12 cellular contexts compared by ENCODE assay signal in genomic region chr20:60467771-60468170, GRCh38.
DNase-seq lines count a peak whose midpoint lies in the region; TF ChIP-seq lines count a peak whose summit lies in the region.
"Had no signal": no experiment of that assay in that cellular context is flagged by ENCODE, and none has a peak within 500 bp of the region (broad histone marks: within the 10 kb centered on the region; RNA-seq: fewer than 3 reads in every experiment).

No MANE protein-coding gene starts in this region.

- no peak overlapping the region for H2AFZ ChIP-seq in H9 (ENCODE audit: low read length)
- H2AFZ ChIP-seq: GM23248 had no signal

- H3K4me1 Mint-ChIP-seq in H9: no peaks in the 10 kb centered on the region; a peak in 1 of 4 replicates
- H3K4me1 Mint-ChIP-seq in endodermal cell: peaks cover 9% of the 10 kb centered on the region
- H3K4me1 Mint-ChIP-seq: CD4-positive, alpha-beta memory T cell had no signal

- no peak overlapping the region for H3K18ac ChIP-seq in H9 (ENCODE audit: insufficient read length, low read depth, low read length)

- H4K91ac ChIP-seq in H9 (ENCODE audit: insufficient read length, low read depth, low read length): no peak overlapping the region

- H4K8ac ChIP-seq in H9 (replicated peaks; ENCODE audit: insufficient read length, low read depth, low read length): no peak overlapping the region

- peak; percentile 0 for DNase-seq in H9
- peak; percentile 29 for DNase-seq in endodermal cell
- DNase-seq in vagina (ENCODE audit: extremely low spot score in 2 of 2): peak; percentile 12 to 64
- DNase-seq in esophagus squamous epithelium (lab: John Stamatoyannopoulos, UW): no peak
- no peak for DNase-seq in stimulated activated CD4-positive, alpha-beta T cell treated with anti-CD3 and anti-CD28 coated beads, Interleukin-4, amount 100 ng/mL, for 1 hour
- DNase-seq: Calu3; CD4-positive, alpha-beta memory T cell; COR-L47; DND-41; GM23248; H7 had no signal

- H3K27me3 ChIP-seq in H9 (ENCODE audit: insufficient read depth, low read length): no peaks in the 10 kb centered on the region
- no peaks in the 10 kb centered on the region for H3K27me3 ChIP-seq in endodermal cell (ENCODE audit: control insufficient read depth, insufficient read depth, low read length, poor library complexity, severe bottlenecking)
- no peaks in the 10 kb centered on the region for H3K27me3 ChIP-seq in vagina
- H3K27me3 ChIP-seq in esophagus squamous epithelium: no peaks in the 10 kb centered on the region

- no peak overlapping the region for H2AK5ac ChIP-seq in H9 (ENCODE audit: insufficient read length, low read length)

- no peak overlapping the region for H2BK5ac ChIP-seq in H9 (ENCODE audit: insufficient read length, low read length)

- no peak overlapping the region for H3K4ac ChIP-seq in H9 (ENCODE audit: low read depth, low read length)

- H3K9ac ChIP-seq in H9 (ENCODE audit: extremely low read depth, insufficient read length, low read length) (no peak overlapping the region), endodermal cell (ENCODE audit: extremely low read depth, low read length, poor library complexity, severe bottlenecking) (no peak overlapping the region)
- H3K9ac ChIP-seq: GM23248 had no signal

- no peaks in the 10 kb centered on the region for H3K9me3 Mint-ChIP-seq in H9
- H3K9me3 Mint-ChIP-seq in endodermal cell: no peaks in the 10 kb centered on the region

- H3K23ac ChIP-seq in H9 (ENCODE audit: insufficient read length, low read depth, low read length): no peak overlapping the region

- H2BK15ac ChIP-seq in H9 (ENCODE audit: low read depth, low read length): no peak overlapping the region

- no peak overlapping the region for H3T11ph ChIP-seq in H9 (ENCODE audit: low read length)

- H3K56ac ChIP-seq in H9 (ENCODE audit: insufficient read length, low read depth, low read length): no peak overlapping the region

- peaks cover 10% of the 10 kb centered on the region; the same call in 1 of the 2 replicates for H3K27me3 Mint-ChIP-seq in H9 (ENCODE audit: low read depth)
- H3K27me3 Mint-ChIP-seq in endodermal cell (ENCODE audit: insufficient read depth): peaks cover 4% of the 10 kb centered on the region

- H3K14ac ChIP-seq in H9 (ENCODE audit: insufficient read depth, low read length): no peak overlapping the region

- intact Hi-C loops in vagina (cut with DNase I) (no loop called here), esophagus squamous epithelium (cut with DNase I) (no loop called here)

- H3K23me2 ChIP-seq in H9 (ENCODE audit: insufficient read length, low read depth, low read length, poor library complexity, severe bottlenecking): no peaks in the 10 kb centered on the region

- no peaks in the 10 kb centered on the region for H3K79me2 ChIP-seq in H9 (ENCODE audit: insufficient read depth, low read length)

- H2BK120ac ChIP-seq in H9 (ENCODE audit: low read depth, low read length, poor library complexity, severe bottlenecking): no peak overlapping the region

- no peak overlapping the region for H2BK20ac ChIP-seq in H9 (ENCODE audit: low read depth, low read length, poor library complexity, severe bottlenecking)

- H3K36me3 ChIP-seq in KOPT-K1 (ENCODE audit: insufficient read depth, low read length) (no peaks in the 10 kb centered on the region), endodermal cell (ENCODE audit: control insufficient read depth, insufficient read depth, low read length) (no peaks in the 10 kb centered on the region), vagina (no peaks in the 10 kb centered on the region), esophagus squamous epithelium (no peaks in the 10 kb centered on the region)

- TF ChIP-seq POLR2A in vagina (IDR thresholded peaks at IDR 0.05) (no peak), esophagus squamous epithelium (IDR thresholded peaks at IDR 0.05) (no peak)

- WGBS in H9 (ENCODE audit: extremely low coverage, insufficient read length, low lambda C conversion rate): no CpG with 5 or more reads among the region's 4 CpGs
- WGBS in endodermal cell (ENCODE audit: insufficient coverage in 1 of 2, insufficient read length in 1 of 2), 2 experiments: 76% methylated on average over 4 of the region's 4 CpGs; no CpG with 5 or more reads in 1 of the 2 experiments
- 68 to 73% methylated on average over 4 of the region's 4 CpGs for WGBS in esophagus squamous epithelium, 2 donors

- H3K27ac ChIP-seq in H9 (ENCODE audit: insufficient read length, low read depth, low read length) (no peak overlapping the region), KOPT-K1 (ENCODE audit: low read depth, low read length, poor library complexity, severe bottlenecking) (peak overlapping the region; percentile 25), endodermal cell (ENCODE audit: low read depth, low read length) (no peak overlapping the region), vagina (no peak overlapping the region), esophagus squamous epithelium (no peak overlapping the region)
- H3K27ac ChIP-seq: GM23248 had no signal

- no peak overlapping the region for H3K4me3 Mint-ChIP-seq in H9
- no peak overlapping the region for H3K4me3 Mint-ChIP-seq in endodermal cell
- H3K4me3 Mint-ChIP-seq: CD4-positive, alpha-beta memory T cell had no signal

- no peak overlapping the region for H3K4me2 ChIP-seq in H9 (ENCODE audit: insufficient read depth, insufficient read length, low read length)

- no peaks in the 10 kb centered on the region for H3K79me1 ChIP-seq in H9 (ENCODE audit: insufficient read depth, low read depth, low read length, poor library complexity, severe bottlenecking)

- H3K4me1 ChIP-seq in H9 (ENCODE audit: insufficient read depth, low read length) (no peaks in the 10 kb centered on the region), endodermal cell (ENCODE audit: control insufficient read depth, insufficient read depth, low read length) (no peaks in the 10 kb centered on the region), vagina (no peaks in the 10 kb centered on the region), esophagus squamous epithelium (no peaks in the 10 kb centered on the region)

- H4K5ac ChIP-seq in H9 (ENCODE audit: insufficient read length, low read depth, low read length): no peak overlapping the region

- H3K36me3 Mint-ChIP-seq in H9 (ENCODE audit: insufficient read depth in 1 of 3, low read depth in 3 of 3): no peaks in the 10 kb centered on the region
- H3K36me3 Mint-ChIP-seq in endodermal cell (ENCODE audit: low read depth): no peaks in the 10 kb centered on the region
- H3K36me3 Mint-ChIP-seq: CD4-positive, alpha-beta memory T cell had no signal

- no peak for TF ChIP-seq CTCF in H9 (conservative IDR thresholded peaks at IDR 0.05)
- TF ChIP-seq CTCF in endodermal cell (conservative IDR thresholded peaks at IDR 0.05): no peak
- no peak for TF ChIP-seq CTCF in vagina (IDR thresholded peaks at IDR 0.05)
- no peak for TF ChIP-seq CTCF in esophagus squamous epithelium (IDR thresholded peaks at IDR 0.05)

- H3K4me3 ChIP-seq in endodermal cell (ENCODE audit: low read length) (no peak overlapping the region), vagina (no peak overlapping the region), esophagus squamous epithelium (no peak overlapping the region)
- H3K4me3 ChIP-seq: GM23248 had no signal

- H4K20me1 ChIP-seq in H9 (ENCODE audit: control insufficient read depth, insufficient read depth, insufficient read length): no peaks in the 10 kb centered on the region

- H3K27ac Mint-ChIP-seq in H9: no peak overlapping the region
- H3K27ac Mint-ChIP-seq in endodermal cell: no peak overlapping the region
- H3K27ac Mint-ChIP-seq: CD4-positive, alpha-beta memory T cell had no signal

- no peak overlapping the region for H2BK12ac ChIP-seq in H9 (ENCODE audit: insufficient read length, low read depth, low read length)

- H3K9me3 ChIP-seq in H9 (ENCODE audit: control insufficient read depth, low read depth, low read length) (no peaks in the 10 kb centered on the region), KOPT-K1 (ENCODE audit: insufficient read depth, low read length, poor library complexity, severe bottlenecking) (peaks cover 4% of the 10 kb centered on the region), endodermal cell (ENCODE audit: control insufficient read depth, low read length) (no peaks in the 10 kb centered on the region), vagina (no peaks in the 10 kb centered on the region), esophagus squamous epithelium (no peaks in the 10 kb centered on the region)

Comparison
In these comparisons a context has a peak if more than half of its experiments do, and no peak if none do; other contexts are left out.
1. DNase-seq: peak in H9 (single experiment), endodermal cell (single experiment) and vagina (2 of 2); none in esophagus squamous epithelium (single experiment) and stimulated activated CD4-positive, alpha-beta T cell treated with anti-CD3 and anti-CD28 coated beads, Interleukin-4, amount 100 ng/mL, for 1 hour (single experiment).